In genomic region chr2:162153608-162154224, GRCh38 we compare ENCODE assay signal across 8 cellular contexts. TPM values are rescaled to one million over a fixed set of nuclear protein-coding genes. Genes with fewer than 3 reads are reported as not detected.
DNase-seq lines count a peak whose midpoint lies in the region; ATAC-seq and TF ChIP-seq lines count a peak whose summit lies in the region.

No MANE protein-coding gene starts in this region.

- H3K4me1 ChIP-seq in cardiac muscle cell (ENCODE audit: low read depth): no peaks in the 10 kb centered on the region

- DNase-seq in cardiac muscle cell (ENCODE audit: low read depth in 1 of 2, low spot score in 1 of 2): peak; percentile 64 to 73
- DNase-seq in Right ventricle myocardium superior: no peak
- peak; percentile 40 for DNase-seq in NCI-H1105 (lab: John Stamatoyannopoulos, UW)
- peak in 4 of 5 donors; percentile 15 to 61 (median 32) for DNase-seq in T-helper 1 cell
- peak; percentile 54 for DNase-seq in amniotic epithelial cell (ENCODE audit: low read depth)
- peak; percentile 80 for DNase-seq in left kidney (ENCODE audit: low read depth, low spot score)
- peak; percentile 35 for DNase-seq in stimulated activated CD8-positive, alpha-beta memory T cell treated with anti-CD3 and anti-CD28 coated beads, Interleukin-15, amount 100 ng/mL, for 1 hour (ENCODE audit: low read depth)

- intact Hi-C loops in Right ventricle myocardium superior (cut with DNase I): loop anchor here (10.0 kb wide), 1 partner anchor 141 kb away; no protein-coding TSS in a partner anchor

- H3K27ac ChIP-seq in cardiac muscle cell: no peak overlapping the region

- no peaks in the 10 kb centered on the region for H3K36me3 ChIP-seq in cardiac muscle cell

- H3K4me3 ChIP-seq in cardiac muscle cell: no peak overlapping the region

- no peaks in the 10 kb centered on the region for H3K27me3 ChIP-seq in cardiac muscle cell

- TF ChIP-seq CTCF in cardiac muscle cell (IDR thresholded peaks at IDR 0.05; ENCODE audit: low read depth, low read length): peak; percentile 61

- H3K9me3 ChIP-seq in cardiac muscle cell (ENCODE audit: low read depth): no peaks in the 10 kb centered on the region

- ATAC-seq in Right ventricle myocardium superior (ENCODE audit: poor library complexity) (no peak), HG02763 (IDR thresholded peaks at IDR 0.05; ENCODE audit: unreplicated experiment) (peak; percentile 96)

RNA-seq across cellular contexts. Expression of gene GCG, which starts 1.7 kb away (rescaled TPM):
- not detected in 2 replicates for total RNA-seq in cardiac muscle cell
- not detected in 2 replicates for polyA plus RNA-seq in cardiac muscle cell
- total RNA-seq in Right ventricle myocardium superior: not detected
